Comparison of ENCODE assay signal across 1 cellular context in genomic region chr14:57009585-57010515, GRCh38.
TF ChIP-seq lines count a peak whose summit lies in the region.

No MANE protein-coding gene starts in this region.

TF ChIP-seq in GM23338, 12 proteins besides CTCF, POLR2A, EP300 and RAD21 (continued from another document):
- TF ChIP-seq ZNF462 (CRISPR knock-in tag; IDR thresholded peaks at IDR 0.05) (no peak), JUNB (IDR thresholded peaks at IDR 0.05; ENCODE audit: unreplicated experiment) (no peak), NANOG (IDR thresholded peaks at IDR 0.05; ENCODE audit: borderline replicate concordance) (no peak), ETS1 (IDR thresholded peaks at IDR 0.05) (no peak), REST (IDR thresholded peaks at IDR 0.05; ENCODE audit: unreplicated experiment) (no peak), STAT1 (IDR thresholded peaks at IDR 0.05; ENCODE audit: unreplicated experiment) (no peak), ZNF114 (CRISPR knock-in tag; IDR thresholded peaks at IDR 0.05) (no peak), EZH2phosphoT487 (IDR thresholded peaks at IDR 0.05; ENCODE audit: unreplicated experiment) (no peak), POLR2AphosphoS5 (IDR thresholded peaks at IDR 0.05; ENCODE audit: low read depth) (no peak)
